Comparison of ENCODE assay signal across 21 cellular contexts in genomic region chr14:23704890-23705289, GRCh38.
A peak's percentile ranks its signal among the peaks of the same experiment; 100 is the strongest.
DNase-seq lines count a peak whose midpoint lies in the region; ATAC-seq, FAIRE-seq and TF ChIP-seq lines count a peak whose summit lies in the region.
"Had no signal": no experiment of that assay in that cellular context is flagged by ENCODE, and none has a peak within 500 bp of the region (broad histone marks: within the 10 kb centered on the region; RNA-seq: fewer than 3 reads in every experiment).

No MANE protein-coding gene starts in this region.

- intact Hi-C loops in kidney (cut with DNase I), result no loop called here

- CTCF ChIA-PET in HEK293 (lab: Yijun Ruan, JAX), result interaction anchor here (0.6 to 0.7 kb wide), 2 partner anchors 21 to 226 kb away, joined by 3 to 4 read pairs; no protein-coding TSS in a partner anchor

- H3K4me3 ChIP-seq in HEK293 (ENCODE audit: low read depth, low read length) (no peak overlapping the region), kidney (ENCODE audit: low read length in 2 of 2) (no peak overlapping the region)
- H3K4me3 ChIP-seq: esophagus muscularis mucosa, PC-9 had no signal

- H3K36me3 ChIP-seq in HEK293 (ENCODE audit: control insufficient read depth in 2 of 2, insufficient read depth in 1 of 2, low read length in 2 of 2) (no peaks in the 10 kb centered on the region), kidney (ENCODE audit: control insufficient read depth in 1 of 2, insufficient read depth in 2 of 2, low read length in 2 of 2) (no peaks in the 10 kb centered on the region)
- H3K36me3 ChIP-seq: esophagus muscularis mucosa, neutrophil had no signal

- H3K27ac ChIP-seq in HEK293 (ENCODE audit: extremely low read depth, low read depth, low read length) (no peak overlapping the region), kidney (ENCODE audit: low read depth in 2 of 2, low read length in 2 of 2) (no peak overlapping the region)
- H3K27ac ChIP-seq: C4-2B, esophagus muscularis mucosa, neutrophil, PC-9 had no signal

- H3K9me3 ChIP-seq in HEK293 (ENCODE audit: control insufficient read depth, insufficient read depth, low read depth, low read length) (no peaks in the 10 kb centered on the region), kidney (ENCODE audit: control insufficient read depth in 1 of 2, low read length in 2 of 2) (no peaks in the 10 kb centered on the region)
- H3K9me3 ChIP-seq: esophagus muscularis mucosa had no signal

- DNase-seq in NCI-H2107 treated with DMSO at 0.1 percent for 48 hours (lab: John Stamatoyannopoulos, UW; ENCODE audit: unreplicated experiment) (peak; percentile 3), NCI-H2107 (lab: John Stamatoyannopoulos, UW) (no peak), RCC 7860 (ENCODE audit: low spot score) (peak; percentile 6), kidney (no peak), T1000 (lab: John Stamatoyannopoulos, UW) (no peak), GM19239 (ENCODE audit: insufficient read length, low spot score) (no peak)
- DNase-seq: activated CD4-positive, CD25-positive, alpha-beta regulatory T cell; activated CD8-positive, alpha-beta T cell treated with anti-CD3 and anti-CD28 coated beads for 36 hours; activated naive CD4-positive, alpha-beta T cell treated with anti-CD3 and anti-CD28 coated beads for 36 hours; activated T-cell treated with anti-CD3 and anti-CD28 coated beads, Interleukin-2, amount 50 U/mL, for 24 hours; central memory CD4-positive, alpha-beta T cell; left ventricle myocardium superior; NCI-H146; PC-9; stimulated activated CD8-positive, alpha-beta memory T cell treated with anti-CD3 and anti-CD28 coated beads, Interleukin-4, amount 100 ng/mL, for 48 hours had no signal

- no peak overlapping the region for H3K9ac ChIP-seq in kidney (ENCODE audit: low read length in 2 of 2)

- no peak for ATAC-seq in GM18873 (IDR thresholded peaks at IDR 0.05; ENCODE audit: low FRiP score, unreplicated experiment)
- ATAC-seq: activated CD8-positive, alpha-beta T cell treated with anti-CD3 and anti-CD28 coated beads for 36 hours; left ventricle myocardium superior had no signal

- no peaks in the 10 kb centered on the region for H3K4me1 ChIP-seq in HEK293 (ENCODE audit: control insufficient read depth, insufficient read depth, low read length)
- H3K4me1 ChIP-seq in kidney (ENCODE audit: control insufficient read depth in 1 of 2, insufficient read depth in 1 of 2, low read depth in 1 of 2, low read length in 2 of 2), result no peaks in the 10 kb centered on the region
- H3K4me1 ChIP-seq: esophagus muscularis mucosa had no signal

- FAIRE-seq in RCC 7860 (lab: Jason Lieb, UNC) (no peak), kidney (lab: Jason Lieb, UNC) (peak; percentile 45), GM19239 (lab: Jason Lieb, UNC) (no peak)
- FAIRE-seq: urothelium cell line had no signal

- POLR2A ChIA-PET in HEK293 (lab: Yijun Ruan, JAX), result no interaction called here

- TF ChIP-seq CTCF in HEK293 (tag by site-specific recombination; IDR thresholded peaks at IDR 0.05) (no peak), kidney (IDR thresholded peaks at IDR 0.05; ENCODE audit: borderline replicate concordance, extremely low read depth, insufficient read depth) (no peak)

TF ChIP-seq in HEK293, 187 proteins besides CTCF, POLR2A, EP300 and RAD21:
- TF ChIP-seq KLF1 (tag by site-specific recombination; IDR thresholded peaks at IDR 0.05), result no peak
- TF ChIP-seq ZNF626 (tag by site-specific recombination; IDR thresholded peaks at IDR 0.05), result peak; percentile 78; the same call in 1 of the 2 replicates
- TF ChIP-seq SP7 (tag by site-specific recombination; IDR thresholded peaks at IDR 0.05), result no peak
- peak; percentile 41 for TF ChIP-seq ZNF518A (tag by site-specific recombination; conservative IDR thresholded peaks at IDR 0.05; ENCODE audit: low read depth)
- peak; percentile 99 for TF ChIP-seq SETDB1 (IDR thresholded peaks at IDR 0.05; ENCODE audit: insufficient read length, low read length)
- TF ChIP-seq ZNF23 (tag by site-specific recombination; IDR thresholded peaks at IDR 0.05; ENCODE audit: borderline replicate concordance), result no peak
- peak; percentile 75 for TF ChIP-seq TRIM28 (IDR thresholded peaks at IDR 0.05; ENCODE audit: borderline replicate concordance, low read length)
- no peak for TF ChIP-seq GFI1B (tag by site-specific recombination; IDR thresholded peaks at IDR 0.05)
TF ChIP-seq in HEK293: peak in this region for 4.

Comparison
In these comparisons a context has a peak if more than half of its experiments do, and no peak if none do; other contexts are left out.
1. DNase-seq: peak in NCI-H2107 treated with DMSO at 0.1 percent for 48 hours (single experiment) and RCC 7860 (single experiment); none in NCI-H2107 (single experiment), kidney (single experiment), T1000 (single experiment) and GM19239 (single experiment).